In the genomic region with DNA sequence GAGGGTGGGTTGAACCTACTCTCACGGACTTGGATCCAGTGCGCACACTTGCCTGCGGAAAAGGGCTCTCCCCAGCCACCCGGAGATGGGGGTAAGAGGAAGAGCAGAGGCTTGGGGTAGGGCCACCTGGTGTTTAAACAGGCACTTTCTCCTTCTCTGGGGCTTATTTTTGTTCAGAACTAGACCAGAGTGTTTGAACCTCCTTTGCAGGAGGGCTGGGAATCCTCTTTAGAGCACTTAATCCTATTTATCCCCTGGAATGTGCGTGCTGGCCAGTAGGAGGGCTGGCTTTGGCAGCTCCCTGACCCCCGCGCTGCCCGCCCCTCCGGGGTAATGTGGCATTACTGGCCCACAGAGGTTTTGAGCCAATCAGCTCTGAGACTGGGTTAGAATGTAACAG, we compare ENCODE assay signal across 10 cellular contexts. TPM values are rescaled to one million over a fixed set of nuclear protein-coding genes. Genes with fewer than 3 reads are reported as not detected.
DNase-seq lines count a peak whose midpoint lies in the region; ATAC-seq and TF ChIP-seq lines count a peak whose summit lies in the region.
"Had no signal": no experiment of that assay in that cellular context is flagged by ENCODE, and none has a peak within 500 bp of the region (broad histone marks: within the 10 kb centered on the region; RNA-seq: fewer than 3 reads in every experiment).

No MANE protein-coding gene starts in this region.

- H3K4me3 Mint-ChIP-seq in endodermal cell (peak overlapping the region; percentile 36), nephron (peak overlapping the region; percentile 69 to 78 (median 76))

- H3K9me3 ChIP-seq in MG63 (no peaks in the 10 kb centered on the region), endodermal cell (ENCODE audit: control insufficient read depth, low read length) (no peaks in the 10 kb centered on the region)

- ATAC-seq in GM18870 (IDR thresholded peaks at IDR 0.05; ENCODE audit: unreplicated experiment): no peak
- ATAC-seq in HG03565 (IDR thresholded peaks at IDR 0.05; ENCODE audit: unreplicated experiment): no peak

- H3K4me3 ChIP-seq in MG63 (no peak overlapping the region), endodermal cell (ENCODE audit: low read length) (peak overlapping the region; percentile 90)

- no peaks in the 10 kb centered on the region for H3K9me3 Mint-ChIP-seq in endodermal cell
- H3K9me3 Mint-ChIP-seq in nephron: no peaks in the 10 kb centered on the region

- TF ChIP-seq CTCF in endodermal cell (conservative IDR thresholded peaks at IDR 0.05) (peak; percentile 40), nephron (IDR thresholded peaks at IDR 0.05; ENCODE audit: unreplicated experiment in 3 of 3) (no peak)

- H3K36me3 ChIP-seq in MG63: no peaks in the 10 kb centered on the region; the same call in 1 of the 2 replicates
- no peaks in the 10 kb centered on the region for H3K36me3 ChIP-seq in endodermal cell (ENCODE audit: control insufficient read depth, insufficient read depth, low read length)

- H3K27ac Mint-ChIP-seq in endodermal cell (peak overlapping the region; percentile 23), nephron (peak overlapping the region; percentile 7 to 89 (median 54))

- DNase-seq in ELF-1 (ENCODE audit: low read depth, low spot score) (peak; percentile 86), MG63 (peak; percentile 66), endodermal cell (peak; percentile 89), NCI-H2171 treated with DMSO at 0.1 percent for 48 hours (lab: John Stamatoyannopoulos, UW) (no peak)
- DNase-seq in stimulated activated CD4-positive, alpha-beta T cell treated with anti-CD3 and anti-CD28 coated beads, Interleukin-4, amount 100 ng/mL, for 4 hours: no peak
- DNase-seq: GDM1, posterior cingulate gyrus had no signal

- H3K4me1 Mint-ChIP-seq in endodermal cell: peaks cover 18% of the 10 kb centered on the region
- peaks cover 27% of the 10 kb centered on the region for H3K4me1 Mint-ChIP-seq in nephron

- no peaks in the 10 kb centered on the region for H3K36me3 Mint-ChIP-seq in endodermal cell (ENCODE audit: low read depth)
- H3K36me3 Mint-ChIP-seq in nephron (ENCODE audit: low read depth): no peaks in the 10 kb centered on the region

- peaks cover 54% of the 10 kb centered on the region for H3K27me3 Mint-ChIP-seq in endodermal cell (ENCODE audit: insufficient read depth)
- H3K27me3 Mint-ChIP-seq in nephron (ENCODE audit: low read depth): peaks cover 37% of the 10 kb centered on the region

- no peak overlapping the region for H3K9ac ChIP-seq in endodermal cell (ENCODE audit: extremely low read depth, low read length, poor library complexity, severe bottlenecking)

- H3K27ac ChIP-seq in endodermal cell (ENCODE audit: low read depth, low read length): no peak overlapping the region

- H3K4me1 ChIP-seq in endodermal cell (ENCODE audit: control insufficient read depth, insufficient read depth, low read length): peaks cover 3% of the 10 kb centered on the region

- 7% methylated on average over 9 of the region's 9 CpGs; no CpG with 5 or more reads in 1 of the 2 experiments for WGBS in endodermal cell (ENCODE audit: insufficient coverage in 1 of 2, insufficient read length in 1 of 2), 2 experiments

- H3K27me3 ChIP-seq in MG63 (peaks cover 5% of the 10 kb centered on the region; the same call in 1 of the 2 replicates), endodermal cell (ENCODE audit: control insufficient read depth, insufficient read depth, low read length, poor library complexity, severe bottlenecking) (peaks cover 55% of the 10 kb centered on the region)

RNA-seq across cellular contexts. Expression of a gene that starts 2.0 kb away (rescaled TPM):
- 0.37 and 1.2 TPM in 2 replicates for total RNA-seq in MG63 (2014; rRNA removed; shearing (Covaris generic); ENCODE audit: low replicate concordance)
- total RNA-seq in endodermal cell: not detected
- polyA plus RNA-seq in endodermal cell (2013, experiment 1 of 2): 0.11 TPM
- 0.08 TPM for polyA plus RNA-seq in endodermal cell (2013, experiment 2 of 2)

RNA-seq across cellular contexts. Expression of a gene that starts 2.7 kb away (rescaled TPM):
- 45.4 and 48.5 TPM in 2 replicates for total RNA-seq in MG63 (2014; rRNA removed; shearing (Covaris generic); ENCODE audit: low replicate concordance)
- total RNA-seq in endodermal cell: 10 to 100 TPM; 35.1 to 35.9 TPM
- 22.0 TPM for polyA plus RNA-seq in endodermal cell (2013, experiment 1 of 2)
- polyA plus RNA-seq in endodermal cell (2013, experiment 2 of 2): 20.3 TPM

RNA-seq across cellular contexts. Expression of a gene that starts 14.0 kb away (rescaled TPM):
- 18.0 and 22.4 TPM in 2 replicates for total RNA-seq in MG63 (2014; rRNA removed; shearing (Covaris generic); ENCODE audit: low replicate concordance)
- total RNA-seq in endodermal cell: 1 to 10 TPM; 5.8 to 6.8 TPM
- polyA plus RNA-seq in endodermal cell (2013, experiment 1 of 2): 4.3 TPM
- 5.0 TPM for polyA plus RNA-seq in endodermal cell (2013, experiment 2 of 2)

RNA-seq across cellular contexts. Expression of a gene that starts 41.9 kb away (rescaled TPM):
- total RNA-seq in MG63 (2014; rRNA removed; shearing (Covaris generic); ENCODE audit: low replicate concordance): 0.15 TPM in 1 of 2 replicates, not detected in the other
- under 1 TPM; 0.20 to 0.84 TPM for total RNA-seq in endodermal cell
- polyA plus RNA-seq in endodermal cell (2013, experiment 1 of 2): 0.18 TPM
- polyA plus RNA-seq in endodermal cell (2013, experiment 2 of 2): 0.79 TPM

Comparison
In these comparisons a context has a peak if more than half of its experiments do, and no peak if none do; other contexts are left out.
1. DNase-seq: peak in ELF-1 (single experiment), MG63 (single experiment) and endodermal cell (single experiment); none in NCI-H2171 treated with DMSO at 0.1 percent for 48 hours (single experiment) and stimulated activated CD4-positive, alpha-beta T cell treated with anti-CD3 and anti-CD28 coated beads, Interleukin-4, amount 100 ng/mL, for 4 hours (0 of 2).